19 cellular contexts compared by ENCODE assay signal in the genomic region with DNA sequence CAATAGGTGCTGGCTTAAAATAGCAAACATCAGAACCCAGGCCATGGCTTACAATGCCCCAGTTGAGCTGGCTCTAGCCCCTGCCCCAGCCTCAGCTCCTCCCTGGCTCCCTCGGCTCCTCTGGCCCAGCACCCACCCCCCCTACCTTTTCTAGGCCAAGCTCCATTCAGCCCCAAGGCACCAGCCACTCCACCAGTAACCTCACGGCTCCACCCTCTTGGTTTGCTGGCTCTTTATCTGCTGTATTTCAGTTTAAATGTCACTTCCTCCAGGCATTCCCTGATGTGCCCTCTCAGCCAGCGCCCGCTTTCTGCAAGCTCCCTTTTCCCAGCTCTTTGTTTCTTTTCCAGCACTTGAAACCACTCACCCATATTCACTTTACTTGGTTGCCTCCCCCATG. TPM values are rescaled to one million over a fixed set of nuclear protein-coding genes. Genes with fewer than 3 reads are reported as not detected.
DNase-seq lines count a peak whose midpoint lies in the region; ATAC-seq and TF ChIP-seq lines count a peak whose summit lies in the region.
"Had no signal": no experiment of that assay in that cellular context is flagged by ENCODE, and none has a peak within 500 bp of the region (broad histone marks: within the 10 kb centered on the region; RNA-seq: fewer than 3 reads in every experiment).

No MANE protein-coding gene starts in this region.

- H3K79me1 ChIP-seq in mesendoderm (ENCODE audit: low read length) = no peaks in the 10 kb centered on the region

- no peak overlapping the region for H3K4me3 Mint-ChIP-seq in activated naive CD8-positive, alpha-beta T cell treated with anti-CD3 and anti-CD28 coated beads, Interleukin-2, amount 10 ng/mL, durations not matched to agents 7 days and 5 days
- H3K4me3 Mint-ChIP-seq in activated naive CD8-positive, alpha-beta T cell treated with anti-CD3 and anti-CD28 coated beads, Interleukin-2, amount 50 U/mL, for 24 hours = no peak overlapping the region
- H3K4me3 Mint-ChIP-seq in type B pancreatic cell = no peak overlapping the region
- H3K4me3 Mint-ChIP-seq: activated naive CD8-positive, alpha-beta T cell treated with anti-CD3 and anti-CD28 coated beads for 36 hours; activated T-cell treated with anti-CD3 and anti-CD28 coated beads, Interleukin-2, amount 50 U/mL, for 24 hours had no signal

- H3K27ac Mint-ChIP-seq in activated naive CD8-positive, alpha-beta T cell treated with anti-CD3 and anti-CD28 coated beads, Interleukin-2, amount 10 ng/mL, durations not matched to agents 7 days and 5 days = peak overlapping the region; percentile 51
- no peak overlapping the region for H3K27ac Mint-ChIP-seq in activated naive CD8-positive, alpha-beta T cell treated with anti-CD3 and anti-CD28 coated beads, Interleukin-2, amount 50 U/mL, for 24 hours
- peak overlapping the region; percentile 66 for H3K27ac Mint-ChIP-seq in type B pancreatic cell
- H3K27ac Mint-ChIP-seq: activated naive CD8-positive, alpha-beta T cell treated with anti-CD3 and anti-CD28 coated beads for 36 hours; activated T-cell treated with anti-CD3 and anti-CD28 coated beads, Interleukin-2, amount 50 U/mL, for 24 hours had no signal

- H3K79me2 ChIP-seq in mesendoderm (ENCODE audit: control insufficient read depth, insufficient read depth, low read length) = no peaks in the 10 kb centered on the region

- no peaks in the 10 kb centered on the region for H3K4me1 Mint-ChIP-seq in activated naive CD8-positive, alpha-beta T cell treated with anti-CD3 and anti-CD28 coated beads, Interleukin-2, amount 10 ng/mL, durations not matched to agents 7 days and 5 days
- H3K4me1 Mint-ChIP-seq in activated naive CD8-positive, alpha-beta T cell treated with anti-CD3 and anti-CD28 coated beads, Interleukin-2, amount 50 U/mL, for 24 hours = no peaks in the 10 kb centered on the region
- H3K4me1 Mint-ChIP-seq in type B pancreatic cell (ENCODE audit: unreplicated experiment) = peaks cover 24% of the 10 kb centered on the region
- H3K4me1 Mint-ChIP-seq: activated naive CD8-positive, alpha-beta T cell treated with anti-CD3 and anti-CD28 coated beads for 36 hours had no signal

- H3K27me3 ChIP-seq in colonic mucosa = no peaks in the 10 kb centered on the region
- no peaks in the 10 kb centered on the region for H3K27me3 ChIP-seq in mesendoderm (ENCODE audit: insufficient read depth, low read length, poor library complexity)
- H3K27me3 ChIP-seq: sigmoid colon, testis had no signal

- no peak for DNase-seq in activated naive CD8-positive, alpha-beta T cell treated with anti-CD3 and anti-CD28 coated beads, Interleukin-2, amount 10 ng/mL, durations not matched to agents 7 days and 5 days
- DNase-seq in activated naive CD8-positive, alpha-beta T cell treated with anti-CD3 and anti-CD28 coated beads, Interleukin-2, amount 50 U/mL, for 24 hours = no peak
- peak; percentile 30 for DNase-seq in colonic mucosa
- peak; percentile 54 for DNase-seq in mesendoderm
- no peak for DNase-seq in type B pancreatic cell (ENCODE audit: extremely low spot score, unreplicated experiment)
- DNase-seq in DMS79 (lab: John Stamatoyannopoulos, UW) = no peak
- no peak for DNase-seq in Ammon's horn (ENCODE audit: low spot score)
- no peak for DNase-seq in DMS53 (lab: John Stamatoyannopoulos, UW)
- DNase-seq: activated naive CD8-positive, alpha-beta T cell treated with anti-CD3 and anti-CD28 coated beads for 36 hours; activated T-cell treated with anti-CD3 and anti-CD28 coated beads, Interleukin-2, amount 50 U/mL, for 24 hours; caudate nucleus; foreskin fibroblast; NCI-H2029 treated with DMSO at 0.1 percent for 48 hours; NCI-H82; SHP77 treated with DMSO at 0.1 percent for 48 hours; sigmoid colon; stimulated activated CD4-positive, alpha-beta T cell treated with anti-CD3 and anti-CD28 coated beads, Interleukin-2, amount 100 ng/mL, for 48 hours; testis had no signal

- H3K4me2 ChIP-seq in mesendoderm (ENCODE audit: low read length) = no peak overlapping the region

- no peak overlapping the region for H3K23ac ChIP-seq in mesendoderm (ENCODE audit: low read length)

- H4K5ac ChIP-seq in mesendoderm (ENCODE audit: low read length) = peak overlapping the region; percentile 87

- H3K9ac ChIP-seq in colonic mucosa (ENCODE audit: low read depth in 2 of 2, low read length in 2 of 2) (no peak overlapping the region), mesendoderm (ENCODE audit: low read length) (no peak overlapping the region)

- H3K4me1 ChIP-seq in colonic mucosa = no peaks in the 10 kb centered on the region
- H3K4me1 ChIP-seq in mesendoderm (ENCODE audit: control insufficient read depth, low read depth, low read length) = peaks cover 5% of the 10 kb centered on the region

- H3K9me3 ChIP-seq in colonic mucosa = no peaks in the 10 kb centered on the region
- H3K9me3 ChIP-seq: neutrophil, sigmoid colon, testis had no signal

- WGBS in mesendoderm (ENCODE audit: extremely low coverage, insufficient coverage, low lambda C conversion rate) = no CpG with 5 or more reads among the region's 4 CpGs

- H2BK5ac ChIP-seq in mesendoderm (ENCODE audit: low read length) = no peak overlapping the region

- no peak overlapping the region for H2BK15ac ChIP-seq in mesendoderm (replicated peaks; ENCODE audit: low read depth)

- no peak overlapping the region for H3K4ac ChIP-seq in mesendoderm (ENCODE audit: low read depth, low read length)

- no peak overlapping the region for H4K8ac ChIP-seq in mesendoderm (ENCODE audit: low read depth, low read length)

- H3K36me3 ChIP-seq in colonic mucosa = no peaks in the 10 kb centered on the region
- no peaks in the 10 kb centered on the region for H3K36me3 ChIP-seq in mesendoderm (ENCODE audit: control insufficient read depth, insufficient read depth, low read length)
- H3K36me3 ChIP-seq: neutrophil, sigmoid colon had no signal

- H3K27me3 Mint-ChIP-seq in activated naive CD8-positive, alpha-beta T cell treated with anti-CD3 and anti-CD28 coated beads, Interleukin-2, amount 10 ng/mL, durations not matched to agents 7 days and 5 days = peaks cover 2% of the 10 kb centered on the region
- peaks cover 6% of the 10 kb centered on the region for H3K27me3 Mint-ChIP-seq in activated naive CD8-positive, alpha-beta T cell treated with anti-CD3 and anti-CD28 coated beads, Interleukin-2, amount 50 U/mL, for 24 hours
- H3K27me3 Mint-ChIP-seq in type B pancreatic cell = no peaks in the 10 kb centered on the region

- no peak overlapping the region for H2AK5ac ChIP-seq in mesendoderm (ENCODE audit: low read length)

- H3K27ac ChIP-seq in colonic mucosa (no peak overlapping the region), mesendoderm (ENCODE audit: low read depth, low read length) (no peak overlapping the region)
- H3K27ac ChIP-seq: neutrophil, testis had no signal

- H3K4me3 ChIP-seq in colonic mucosa = no peak overlapping the region
- H3K4me3 ChIP-seq in mesendoderm (ENCODE audit: low read length) = no peak overlapping the region
- H3K4me3 ChIP-seq: sigmoid colon, testis had no signal

- H3K9me3 Mint-ChIP-seq in activated naive CD8-positive, alpha-beta T cell treated with anti-CD3 and anti-CD28 coated beads, Interleukin-2, amount 10 ng/mL, durations not matched to agents 7 days and 5 days = no peaks in the 10 kb centered on the region
- H3K9me3 Mint-ChIP-seq in activated naive CD8-positive, alpha-beta T cell treated with anti-CD3 and anti-CD28 coated beads, Interleukin-2, amount 50 U/mL, for 24 hours = no peaks in the 10 kb centered on the region
- no peaks in the 10 kb centered on the region for H3K9me3 Mint-ChIP-seq in type B pancreatic cell
- H3K9me3 Mint-ChIP-seq: activated naive CD8-positive, alpha-beta T cell treated with anti-CD3 and anti-CD28 coated beads for 36 hours; activated T-cell treated with anti-CD3 and anti-CD28 coated beads, Interleukin-2, amount 50 U/mL, for 24 hours had no signal

- POLR2A ChIA-PET in activated naive CD8-positive, alpha-beta T cell treated with anti-CD3 and anti-CD28 coated beads, Interleukin-2, amount 10 ng/mL, durations not matched to agents 7 days and 5 days (lab: Charles Lee) = no interaction called here

- peak overlapping the region; percentile 67 for H3K56ac ChIP-seq in mesendoderm (ENCODE audit: low read length)

- intact Hi-C loops in colonic mucosa (cut with DNase I) = no loop called here

- TF ChIP-seq CTCF in colonic mucosa (IDR thresholded peaks at IDR 0.05) = no peak
- TF ChIP-seq CTCF in type B pancreatic cell (conservative IDR thresholded peaks at IDR 0.05) = no peak

- peak overlapping the region; percentile 7 for H3K18ac ChIP-seq in mesendoderm (ENCODE audit: low read length)

- no peaks in the 10 kb centered on the region for H3K36me3 Mint-ChIP-seq in activated naive CD8-positive, alpha-beta T cell treated with anti-CD3 and anti-CD28 coated beads, Interleukin-2, amount 10 ng/mL, durations not matched to agents 7 days and 5 days
- H3K36me3 Mint-ChIP-seq in activated naive CD8-positive, alpha-beta T cell treated with anti-CD3 and anti-CD28 coated beads, Interleukin-2, amount 50 U/mL, for 24 hours (ENCODE audit: low read depth) = no peaks in the 10 kb centered on the region
- H3K36me3 Mint-ChIP-seq in type B pancreatic cell = no peaks in the 10 kb centered on the region
- H3K36me3 Mint-ChIP-seq: activated naive CD8-positive, alpha-beta T cell treated with anti-CD3 and anti-CD28 coated beads for 36 hours had no signal

- no peak overlapping the region for H2BK120ac ChIP-seq in mesendoderm (ENCODE audit: low read depth, low read length)

- no peak for ATAC-seq in activated naive CD8-positive, alpha-beta T cell treated with anti-CD3 and anti-CD28 coated beads, Interleukin-2, amount 10 ng/mL, durations not matched to agents 7 days and 5 days (ENCODE audit: low read depth)
- ATAC-seq in activated naive CD8-positive, alpha-beta T cell treated with anti-CD3 and anti-CD28 coated beads, Interleukin-2, amount 50 U/mL, for 24 hours = no peak

RNA-seq across cellular contexts. Expression of gene C1QTNF2, which starts 10.6 kb away (rescaled TPM):
- not detected for total RNA-seq in activated naive CD8-positive, alpha-beta T cell treated with anti-CD3 and anti-CD28 coated beads, Interleukin-2, amount 10 ng/mL, durations not matched to agents 7 days and 5 days
- total RNA-seq in colonic mucosa (1 to 10 TPM in 1 of 2 donors, under 1 TPM in 1; 0.64 to 1.0 TPM), type B pancreatic cell (ENCODE audit: low replicate concordance) (0.21 and 0.31 TPM in 2 replicates)
- polyA plus RNA-seq in mesendoderm (2013, experiment 1 of 2) = 0.35 TPM
- polyA plus RNA-seq in mesendoderm (2013, experiment 2 of 2) = 0.38 TPM
- total RNA-seq: activated naive CD8-positive, alpha-beta T cell treated with anti-CD3 and anti-CD28 coated beads for 36 hours had no signal

RNA-seq across cellular contexts. Expression of gene FAM200C, which starts 40.0 kb away (rescaled TPM):
- under 1 TPM; 0.61 to 0.71 TPM for total RNA-seq in activated naive CD8-positive, alpha-beta T cell treated with anti-CD3 and anti-CD28 coated beads, Interleukin-2, amount 10 ng/mL, durations not matched to agents 7 days and 5 days
- total RNA-seq in colonic mucosa = 1 to 10 TPM; 1.8 to 2.3 TPM
- polyA plus RNA-seq in mesendoderm (2013, experiment 1 of 2) = 1.0 TPM
- polyA plus RNA-seq in mesendoderm (2013, experiment 2 of 2) = 0.97 TPM
- total RNA-seq in type B pancreatic cell (ENCODE audit: low replicate concordance) = 6.2 and 8.1 TPM in 2 replicates

RNA-seq across cellular contexts. Expression of gene CCNJL, which starts 47.5 kb away (rescaled TPM):
- under 1 TPM in 1 of 2 experiments, not detected in 1; 0.17 TPM for total RNA-seq in activated naive CD8-positive, alpha-beta T cell treated with anti-CD3 and anti-CD28 coated beads, Interleukin-2, amount 10 ng/mL, durations not matched to agents 7 days and 5 days
- total RNA-seq in colonic mucosa = 10 to 100 TPM; 14.6 to 21.6 TPM
- 15.1 TPM for polyA plus RNA-seq in mesendoderm (2013, experiment 1 of 2)
- polyA plus RNA-seq in mesendoderm (2013, experiment 2 of 2) = 16.2 TPM
- 7.2 and 16.6 TPM in 2 replicates for total RNA-seq in type B pancreatic cell (ENCODE audit: low replicate concordance)
- total RNA-seq: activated naive CD8-positive, alpha-beta T cell treated with anti-CD3 and anti-CD28 coated beads for 36 hours had no signal

RNA-seq across cellular contexts. Expression of gene SLU7, which starts 59.1 kb away (rescaled TPM):
- total RNA-seq in activated naive CD8-positive, alpha-beta T cell treated with anti-CD3 and anti-CD28 coated beads, Interleukin-2, amount 10 ng/mL, durations not matched to agents 7 days and 5 days = 10 to 100 TPM; 62.3 to 66.6 TPM
- total RNA-seq in colonic mucosa = 10 to 100 TPM; 31.5 to 48.8 TPM
- 37.2 TPM for polyA plus RNA-seq in mesendoderm (2013, experiment 1 of 2)
- polyA plus RNA-seq in mesendoderm (2013, experiment 2 of 2) = 36.5 TPM
- 37.7 and 45.7 TPM in 2 replicates for total RNA-seq in type B pancreatic cell (ENCODE audit: low replicate concordance)

Comparison
In these comparisons a context has a peak if more than half of its experiments do, and no peak if none do; other contexts are left out.
1. DNase-seq: peak in colonic mucosa (single experiment) and mesendoderm (single experiment); none in activated naive CD8-positive, alpha-beta T cell treated with anti-CD3 and anti-CD28 coated beads, Interleukin-2, amount 10 ng/mL, durations not matched to agents 7 days and 5 days (single experiment), activated naive CD8-positive, alpha-beta T cell treated with anti-CD3 and anti-CD28 coated beads, Interleukin-2, amount 50 U/mL, for 24 hours (single experiment), type B pancreatic cell (single experiment), DMS79 (single experiment), Ammon's horn (single experiment) and DMS53 (single experiment).